7 cellular contexts compared by ENCODE assay signal in the genomic region with DNA sequence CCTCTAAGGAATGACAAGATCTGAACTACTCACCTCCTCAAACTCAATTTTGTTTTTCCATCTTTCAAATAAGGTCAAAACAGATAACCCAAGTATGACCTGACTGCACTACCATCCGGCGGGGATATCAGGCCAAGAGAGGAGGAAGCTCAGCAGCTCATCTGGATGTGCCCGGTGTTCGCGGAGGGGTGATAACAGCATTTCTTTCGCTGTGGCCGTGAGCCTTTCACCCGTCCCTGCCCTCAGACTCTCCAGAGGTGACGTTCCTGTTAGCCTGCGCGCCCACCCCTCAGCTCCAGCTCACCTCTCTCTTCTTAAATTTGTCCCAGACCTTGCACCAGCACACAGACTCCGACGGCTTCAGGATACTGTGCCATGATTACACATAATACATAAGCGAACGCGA. TPM values are rescaled to one million over a fixed set of nuclear protein-coding genes. Genes with fewer than 3 reads are reported as not detected.
DNase-seq lines count a peak whose midpoint lies in the region; ATAC-seq and TF ChIP-seq lines count a peak whose summit lies in the region.

No MANE protein-coding gene starts in this region.

- H3K27me3 Mint-ChIP-seq in GM23338 (ENCODE audit: insufficient read depth, low read depth, poor library complexity) = peaks cover 8% of the 10 kb centered on the region

- H3K4me3 Mint-ChIP-seq in GM23338 = peak overlapping the region; percentile 86

- H3K27ac ChIP-seq in GM23338 (ENCODE audit: low read depth) (no peak overlapping the region), parathyroid adenoma (peak overlapping the region; percentile 97)

- H3K9ac ChIP-seq in parathyroid adenoma = peak overlapping the region; percentile 49

- H3K36me3 Mint-ChIP-seq in GM23338 (ENCODE audit: low read depth) = peaks cover 48% of the 10 kb centered on the region

- H3F3A ChIP-seq in GM23338 (replicated peaks; ENCODE audit: low read depth) = no peaks in the 10 kb centered on the region

- DNase-seq in GM23338 (ENCODE audit: low spot score) = peak; percentile 5
- DNase-seq in LNCaP clone FGC (ENCODE audit: low read depth) = no peak
- peak; percentile 17 for DNase-seq in activated T-cell treated with anti-CD3 and anti-CD28 coated beads for 4 hours
- DNase-seq in fibroblast of villous mesenchyme (ENCODE audit: low read depth) = no peak
- DNase-seq in NCI-H446 treated with DMSO at 0.1 percent for 48 hours (lab: John Stamatoyannopoulos, UW) = no peak

- peak overlapping the region; percentile 99 for H2AFZ ChIP-seq in GM23338
- H2AFZ ChIP-seq in parathyroid adenoma = peak overlapping the region; percentile 94

- H3K27me3 ChIP-seq in GM23338 (ENCODE audit: insufficient read depth) (peaks cover 10% of the 10 kb centered on the region), parathyroid adenoma (ENCODE audit: control insufficient read depth, insufficient read depth, low read length) (no peaks in the 10 kb centered on the region)

- ATAC-seq in GM23338 = peak; percentile 27

- no peaks in the 10 kb centered on the region for H3K9me3 ChIP-seq in parathyroid adenoma (ENCODE audit: control insufficient read depth, low read length)

- H3K4me1 ChIP-seq in GM23338 (ENCODE audit: insufficient read depth) (peaks cover 3% of the 10 kb centered on the region; the same call in 1 of the 2 replicates), parathyroid adenoma (peaks cover 2% of the 10 kb centered on the region)

- TF ChIP-seq CTCF in GM12875 (IDR thresholded peaks at IDR 0.05; ENCODE audit: borderline replicate concordance, insufficient read depth, low read depth, low read length) (no peak), GM23338 (conservative IDR thresholded peaks at IDR 0.05; ENCODE audit: low read depth in 2 of 2) (no peak), LNCaP clone FGC (IDR thresholded peaks at IDR 0.05; ENCODE audit: control insufficient read depth, extremely low read depth, insufficient read depth) (no peak), fibroblast of villous mesenchyme (IDR thresholded peaks at IDR 0.05; ENCODE audit: insufficient read depth, low read depth, low read length) (no peak), parathyroid adenoma (IDR thresholded peaks at IDR 0.05) (no peak)

- H3K4me1 Mint-ChIP-seq in GM23338 = peaks cover 2% of the 10 kb centered on the region; the same call in 1 of the 3 replicates

- H3K9me2 ChIP-seq in GM23338 (ENCODE audit: insufficient read depth) = no peaks in the 10 kb centered on the region

- peak overlapping the region; percentile 92 for H3K4me2 ChIP-seq in GM23338
- peak overlapping the region; percentile 78 for H3K4me2 ChIP-seq in parathyroid adenoma (ENCODE audit: low read length)

- peak overlapping the region; percentile 84 for H3K4me3 ChIP-seq in GM12875 (ENCODE audit: low read depth, low read length)
- H3K4me3 ChIP-seq in GM23338 = peak overlapping the region; percentile 83
- H3K4me3 ChIP-seq in LNCaP clone FGC (ENCODE audit: low read depth, low read length) = peak overlapping the region; percentile 94
- peak overlapping the region; percentile 84 for H3K4me3 ChIP-seq in fibroblast of villous mesenchyme (ENCODE audit: low read depth, low read length)
- H3K4me3 ChIP-seq in parathyroid adenoma (ENCODE audit: low read depth, low read length) = peak overlapping the region; percentile 97

- no peaks in the 10 kb centered on the region for H4K20me1 ChIP-seq in GM23338 (replicated peaks; ENCODE audit: insufficient read depth)

- H3K36me3 ChIP-seq in GM23338 (ENCODE audit: insufficient read depth) (no peaks in the 10 kb centered on the region), parathyroid adenoma (ENCODE audit: control insufficient read depth, insufficient read depth, low read length) (no peaks in the 10 kb centered on the region)

- H3K27ac Mint-ChIP-seq in GM23338 = peak overlapping the region; percentile 28

- H3K79me2 ChIP-seq in GM23338 (replicated peaks; ENCODE audit: insufficient read depth) (no peaks in the 10 kb centered on the region), parathyroid adenoma (peaks cover 7% of the 10 kb centered on the region)

- peaks cover 89% of the 10 kb centered on the region for H3K9me3 Mint-ChIP-seq in GM23338

TF ChIP-seq in GM23338, 12 proteins besides CTCF, POLR2A, EP300 and RAD21 (continues in another document):
- TF ChIP-seq ZNF462 (CRISPR knock-in tag; IDR thresholded peaks at IDR 0.05) (no peak), ZNF331 (CRISPR knock-in tag; IDR thresholded peaks at IDR 0.05; ENCODE audit: low read depth) (no peak)
- TF ChIP-seq, protein P1, sequence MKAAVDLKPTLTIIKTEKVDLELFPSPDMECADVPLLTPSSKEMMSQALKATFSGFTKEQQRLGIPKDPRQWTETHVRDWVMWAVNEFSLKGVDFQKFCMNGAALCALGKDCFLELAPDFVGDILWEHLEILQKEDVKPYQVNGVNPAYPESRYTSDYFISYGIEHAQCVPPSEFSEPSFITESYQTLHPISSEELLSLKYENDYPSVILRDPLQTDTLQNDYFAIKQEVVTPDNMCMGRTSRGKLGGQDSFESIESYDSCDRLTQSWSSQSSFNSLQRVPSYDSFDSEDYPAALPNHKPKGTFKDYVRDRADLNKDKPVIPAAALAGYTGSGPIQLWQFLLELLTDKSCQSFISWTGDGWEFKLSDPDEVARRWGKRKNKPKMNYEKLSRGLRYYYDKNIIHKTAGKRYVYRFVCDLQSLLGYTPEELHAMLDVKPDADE (IDR thresholded peaks at IDR 0.05) = no peak

RNA-seq across cellular contexts. Expression of gene ZNF248, which starts 0.5 kb away (rescaled TPM):
- 4.6 and 5.3 TPM in 2 replicates for total RNA-seq in GM23338 (2014; rRNA removed; shearing (Covaris generic))
- 2.1 and 2.7 TPM in 2 replicates for polyA plus RNA-seq in GM23338 (2016; fragmentation: Nextera tagmentation; extraction: Ambion mirVana)
- total RNA-seq in fibroblast of villous mesenchyme = 11.3 and 12.5 TPM in 2 replicates

Comparison
In these comparisons a context has a peak if more than half of its experiments do, and no peak if none do; other contexts are left out.
1. DNase-seq: peak in GM23338 (single experiment) and activated T-cell treated with anti-CD3 and anti-CD28 coated beads for 4 hours (single experiment); none in LNCaP clone FGC (single experiment), fibroblast of villous mesenchyme (single experiment) and NCI-H446 treated with DMSO at 0.1 percent for 48 hours (single experiment).
2. Peak in every context shown above with its lines, with median percentiles within 50 percentile points of each other: H3K4me3 ChIP-seq.